Comparison of ENCODE assay signal across 7 cellular contexts in the genomic region with DNA sequence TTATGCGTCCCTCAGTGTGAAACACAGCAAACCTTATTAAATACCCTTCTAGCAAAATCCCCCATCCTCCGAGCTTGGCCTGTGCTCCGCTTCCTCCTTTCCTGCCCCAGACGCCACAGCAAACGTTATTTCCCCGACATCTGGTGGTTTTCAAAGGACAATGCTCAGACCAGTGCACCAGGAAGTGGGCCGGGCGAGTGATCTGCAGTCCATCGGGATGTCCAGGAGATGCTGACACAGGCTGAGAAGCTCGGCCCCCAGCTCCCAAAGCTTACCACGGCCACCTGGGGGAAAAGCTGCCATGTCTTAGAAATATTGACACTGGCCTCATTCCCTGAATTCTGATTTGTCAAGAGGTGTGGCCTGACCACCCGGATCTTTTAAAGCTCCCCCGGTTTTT.
"Had no signal": no experiment of that assay in that cellular context is flagged by ENCODE, and none has a peak within 500 bp of the region (broad histone marks: within the 10 kb centered on the region; RNA-seq: fewer than 3 reads in every experiment).

No MANE protein-coding gene starts in this region.

- H3K4me3 ChIP-seq: GM23248 had no signal

- DNase-seq: GM23248, GOT3, H7, HCEC 1CT, KBM-7 had no signal

- FAIRE-seq: HepG2 had no signal

- H3K27ac ChIP-seq: GM23248, HL-60 had no signal

- H2AFZ ChIP-seq: GM23248 had no signal

- H3K9ac ChIP-seq: GM23248 had no signal
